In genomic region chr9:113492343-113493079, GRCh38 we compare ENCODE assay signal across 10 cellular contexts. TPM values are rescaled to one million over a fixed set of nuclear protein-coding genes. Genes with fewer than 3 reads are reported as not detected.
A peak's percentile ranks its signal among the peaks of the same experiment; 100 is the strongest.
DNase-seq lines count a peak whose midpoint lies in the region; ATAC-seq and TF ChIP-seq lines count a peak whose summit lies in the region.
"Had no signal": no experiment of that assay in that cellular context is flagged by ENCODE, and none has a peak within 500 bp of the region (broad histone marks: within the 10 kb centered on the region; RNA-seq: fewer than 3 reads in every experiment).

No MANE protein-coding gene starts in this region.

- H3K4me1 Mint-ChIP-seq in nephron progenitor cell = peaks cover 28% of the 10 kb centered on the region
- H3K4me1 Mint-ChIP-seq: B cell had no signal

- H3K36me3 Mint-ChIP-seq in nephron progenitor cell (ENCODE audit: low read depth) = no peaks in the 10 kb centered on the region

- TF ChIP-seq CTCF in nephron progenitor cell (IDR thresholded peaks at IDR 0.05) = no peak

- H3K4me3 Mint-ChIP-seq in nephron progenitor cell = peak overlapping the region; percentile 17
- H3K4me3 Mint-ChIP-seq: B cell had no signal

- ATAC-seq in esophagus mucosa = peak; percentile 52
- ATAC-seq in stimulated activated naive CD8-positive, alpha-beta T cell treated with anti-CD3 and anti-CD28 coated beads, Interleukin-15, Interleukin-2, amounts not matched to agents 100 U/mL and 50 U/mL, for 24 hours = no peak
- ATAC-seq in HG03565 (IDR thresholded peaks at IDR 0.05; ENCODE audit: unreplicated experiment) = no peak

- H3K27me3 Mint-ChIP-seq in nephron progenitor cell (ENCODE audit: low read depth, poor library complexity) = peaks cover 3% of the 10 kb centered on the region
- H3K27me3 Mint-ChIP-seq: B cell had no signal

- no peaks in the 10 kb centered on the region for H3K9me3 Mint-ChIP-seq in nephron progenitor cell

- DNase-seq in CD1c-positive myeloid dendritic cell (ENCODE audit: extremely low spot score) = peak; percentile 26
- DNase-seq in NCI-H446 treated with DMSO at 0.1 percent for 48 hours (lab: John Stamatoyannopoulos, UW) = peak; percentile 12
- DNase-seq in nephron progenitor cell = no peak
- no peak for DNase-seq in NK-92 (lab: John Stamatoyannopoulos, UW; ENCODE audit: unreplicated experiment)
- no peak for DNase-seq in stimulated activated naive CD8-positive, alpha-beta T cell treated with anti-CD3 and anti-CD28 coated beads, Interleukin-15, Interleukin-2, amounts not matched to agents 100 U/mL and 50 U/mL, for 24 hours
- no peak for DNase-seq in NCI-H146 (lab: John Stamatoyannopoulos, UW)
- DNase-seq: stimulated activated naive CD4-positive, alpha-beta T cell treated with Interleukin-2 at 50 U/mL for 16 hours had no signal

- H3K27ac Mint-ChIP-seq in nephron progenitor cell = peak overlapping the region; percentile 88
- H3K27ac Mint-ChIP-seq: B cell had no signal

RNA-seq across cellular contexts. Expression of gene RGS3, which starts 29.0 kb away (rescaled TPM):
- total RNA-seq in esophagus mucosa = 22.8 TPM

Comparison
In these comparisons a context has a peak if more than half of its experiments do, and no peak if none do; other contexts are left out.
1. DNase-seq: peak in CD1c-positive myeloid dendritic cell (single experiment) and NCI-H446 treated with DMSO at 0.1 percent for 48 hours (single experiment); none in nephron progenitor cell (single experiment), NK-92 (single experiment), stimulated activated naive CD8-positive, alpha-beta T cell treated with anti-CD3 and anti-CD28 coated beads, Interleukin-15, Interleukin-2, amounts not matched to agents 100 U/mL and 50 U/mL, for 24 hours (single experiment) and NCI-H146 (single experiment).